In the genomic region with DNA sequence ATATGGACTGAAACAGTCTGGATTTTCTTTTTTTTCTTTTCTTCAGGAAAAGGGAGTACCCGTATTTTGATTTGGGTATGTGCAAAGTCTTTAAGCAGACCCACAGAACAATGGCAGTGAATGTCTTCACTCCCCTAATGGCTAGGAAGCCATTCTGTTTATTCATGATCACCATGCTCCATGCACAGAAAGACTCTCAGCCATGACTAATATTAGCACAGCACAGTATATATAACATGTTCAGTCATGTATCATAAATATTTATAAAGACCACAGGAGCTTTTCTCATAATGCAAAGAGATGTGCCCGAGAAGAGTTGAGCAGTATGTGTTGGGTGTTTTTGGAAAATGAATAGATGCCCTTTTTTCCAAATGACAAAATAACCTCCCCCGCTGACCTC, we compare ENCODE assay signal across 17 cellular contexts.
A peak's percentile ranks its signal among the peaks of the same experiment; 100 is the strongest.
DNase-seq lines count a peak whose midpoint lies in the region; ATAC-seq and TF ChIP-seq lines count a peak whose summit lies in the region.
"Had no signal": no experiment of that assay in that cellular context is flagged by ENCODE, and none has a peak within 500 bp of the region (broad histone marks: within the 10 kb centered on the region; RNA-seq: fewer than 3 reads in every experiment).

No MANE protein-coding gene starts in this region.

- no peak for DNase-seq in central memory CD8-positive, alpha-beta T cell (ENCODE audit: low spot score in 2 of 2)
- no peak for DNase-seq in natural killer cell treated with Interleukin-12 subunit alpha and Interleukin-12 subunit beta and Interleukin-15 and Interleukin-18, amount 100 ng/mL, for 72 hours (ENCODE audit: low spot score)
- no peak for DNase-seq in GM23338 (ENCODE audit: low spot score)
- no peak for DNase-seq in progenitor cell of endocrine pancreas (ENCODE audit: low spot score, unreplicated experiment)
- DNase-seq: DND-41, NCI-H1694, NCI-H2081 treated with DMSO at 0.1 percent for 48 hours, NCI-H2171 treated with DMSO at 0.1 percent for 48 hours, NCI-H524 treated with DMSO at 0.1 percent for 48 hours, NCI-H82 had no signal

- TF ChIP-seq CTCF in Loucy (conservative IDR thresholded peaks at IDR 0.05; ENCODE audit: low read length) (no peak), GM23338 (conservative IDR thresholded peaks at IDR 0.05; ENCODE audit: low read depth in 2 of 2) (no peak), progenitor cell of endocrine pancreas (IDR thresholded peaks at IDR 0.05; ENCODE audit: unreplicated experiment) (no peak)

- H3K27ac Mint-ChIP-seq in central memory CD8-positive, alpha-beta T cell (ENCODE audit: low read depth) = peak overlapping the region; percentile 13
- no peak overlapping the region for H3K27ac Mint-ChIP-seq in natural killer cell treated with Interleukin-12 subunit alpha and Interleukin-12 subunit beta and Interleukin-15 and Interleukin-18, amount 100 ng/mL, for 72 hours
- H3K27ac Mint-ChIP-seq in GM23338 (no peak overlapping the region), progenitor cell of endocrine pancreas (no peak overlapping the region)

- no peak overlapping the region for H2AFZ ChIP-seq in Loucy (ENCODE audit: low read length)
- no peak overlapping the region for H2AFZ ChIP-seq in GM23338

- H3K36me3 Mint-ChIP-seq in central memory CD8-positive, alpha-beta T cell (ENCODE audit: insufficient read depth) = peaks cover 6% of the 10 kb centered on the region
- peaks cover 26% of the 10 kb centered on the region for H3K36me3 Mint-ChIP-seq in natural killer cell treated with Interleukin-12 subunit alpha and Interleukin-12 subunit beta and Interleukin-15 and Interleukin-18, amount 100 ng/mL, for 72 hours
- H3K36me3 Mint-ChIP-seq in GM23338 (ENCODE audit: low read depth) (peaks cover 10% of the 10 kb centered on the region; the same call in 2 of the 3 replicates), progenitor cell of endocrine pancreas (ENCODE audit: insufficient read depth) (peaks cover 1% of the 10 kb centered on the region)

- H3K4me1 ChIP-seq in BLaER1 (peaks cover 18% of the 10 kb centered on the region), Loucy (ENCODE audit: insufficient read depth, low read length, poor library complexity, severe bottlenecking) (peaks cover 12% of the 10 kb centered on the region), GM23338 (ENCODE audit: insufficient read depth) (no peaks in the 10 kb centered on the region)

- H3K9me3 Mint-ChIP-seq in central memory CD8-positive, alpha-beta T cell = peaks cover 1% of the 10 kb centered on the region
- H3K9me3 Mint-ChIP-seq in natural killer cell treated with Interleukin-12 subunit alpha and Interleukin-12 subunit beta and Interleukin-15 and Interleukin-18, amount 100 ng/mL, for 72 hours = no peaks in the 10 kb centered on the region
- H3K9me3 Mint-ChIP-seq in GM23338 = peaks cover 10% of the 10 kb centered on the region
- peaks cover 11% of the 10 kb centered on the region for H3K9me3 Mint-ChIP-seq in progenitor cell of endocrine pancreas (ENCODE audit: low read depth)

- peaks cover 18% of the 10 kb centered on the region for H3K9me3 ChIP-seq in BLaER1
- H3K9me3 ChIP-seq in Loucy (ENCODE audit: insufficient read depth, low read depth, low read length) = no peaks in the 10 kb centered on the region
- H3K9me3 ChIP-seq: SJSA1 had no signal

- H3K9ac ChIP-seq in BLaER1 = no peak overlapping the region
- no peak overlapping the region for H3K9ac ChIP-seq in Loucy (ENCODE audit: low read depth, low read length, poor library complexity, severe bottlenecking)
- H3K9ac ChIP-seq: KMS-11 had no signal

- H3K36me3 ChIP-seq in BLaER1 = no peaks in the 10 kb centered on the region
- H3K36me3 ChIP-seq in Loucy (ENCODE audit: insufficient read depth, low read length) = no peaks in the 10 kb centered on the region
- H3K36me3 ChIP-seq in GM23338 (ENCODE audit: insufficient read depth) = no peaks in the 10 kb centered on the region
- H3K36me3 ChIP-seq: SJSA1 had no signal

- H3K9me2 ChIP-seq in Loucy (replicated peaks; ENCODE audit: low read depth, low read length) = no peaks in the 10 kb centered on the region
- H3K9me2 ChIP-seq in GM23338 (ENCODE audit: insufficient read depth) = peaks cover 5% of the 10 kb centered on the region; the same call in 1 of the 2 replicates

- no peak overlapping the region for H3K4me3 ChIP-seq in BLaER1
- H3K4me3 ChIP-seq in Loucy (ENCODE audit: low read length, poor library complexity, severe bottlenecking) = no peak overlapping the region
- no peak overlapping the region for H3K4me3 ChIP-seq in GM23338
- H3K4me3 ChIP-seq: SJSA1 had no signal

- H3F3A ChIP-seq in Loucy (ENCODE audit: low read depth) (no peaks in the 10 kb centered on the region), GM23338 (replicated peaks; ENCODE audit: low read depth) (no peaks in the 10 kb centered on the region)

- no peak for ATAC-seq in central memory CD8-positive, alpha-beta T cell (replicated peaks; ENCODE audit: extremely low read depth, poor library complexity, severe bottlenecking)
- no peak for ATAC-seq in natural killer cell treated with Interleukin-12 subunit alpha and Interleukin-12 subunit beta and Interleukin-15 and Interleukin-18, amount 100 ng/mL, for 72 hours
- no peak for ATAC-seq in GM21528 (IDR thresholded peaks at IDR 0.05; ENCODE audit: low FRiP score, unreplicated experiment)
- ATAC-seq in GM23338 = no peak
- ATAC-seq in GM19035 (IDR thresholded peaks at IDR 0.05; ENCODE audit: unreplicated experiment) = no peak
- ATAC-seq: Panc1 had no signal

- no peak overlapping the region for H3K27ac ChIP-seq in BLaER1
- H3K27ac ChIP-seq in GM23338 (ENCODE audit: low read depth) = no peak overlapping the region
- H3K27ac ChIP-seq: KMS-11, SJSA1 had no signal

- peak overlapping the region; percentile 38 for H3K4me3 Mint-ChIP-seq in central memory CD8-positive, alpha-beta T cell
- H3K4me3 Mint-ChIP-seq in natural killer cell treated with Interleukin-12 subunit alpha and Interleukin-12 subunit beta and Interleukin-15 and Interleukin-18, amount 100 ng/mL, for 72 hours = peak overlapping the region; percentile 4
- no peak overlapping the region for H3K4me3 Mint-ChIP-seq in GM23338
- no peak overlapping the region for H3K4me3 Mint-ChIP-seq in progenitor cell of endocrine pancreas (ENCODE audit: low read depth)

- H3K4me1 Mint-ChIP-seq in central memory CD8-positive, alpha-beta T cell = peaks cover 16% of the 10 kb centered on the region
- peaks cover 24 to 31% of the 10 kb centered on the region in 2 donors for H3K4me1 Mint-ChIP-seq in natural killer cell treated with Interleukin-12 subunit alpha and Interleukin-12 subunit beta and Interleukin-15 and Interleukin-18, amount 100 ng/mL, for 72 hours (ENCODE audit: low read depth in 2 of 2)
- H3K4me1 Mint-ChIP-seq in GM23338 (peaks cover 10% of the 10 kb centered on the region), progenitor cell of endocrine pancreas (ENCODE audit: low read depth) (peaks cover 2% of the 10 kb centered on the region)

- no peaks in the 10 kb centered on the region for H3K79me2 ChIP-seq in Loucy (ENCODE audit: insufficient read depth, low read length)
- H3K79me2 ChIP-seq in GM23338 (replicated peaks; ENCODE audit: insufficient read depth) = no peaks in the 10 kb centered on the region

- H3K27me3 ChIP-seq in BLaER1 = peaks cover 82% of the 10 kb centered on the region
- H3K27me3 ChIP-seq in Loucy (ENCODE audit: insufficient read depth, low read length, poor library complexity, severe bottlenecking) = peaks cover 81% of the 10 kb centered on the region
- H3K27me3 ChIP-seq in GM23338 (ENCODE audit: insufficient read depth) = no peaks in the 10 kb centered on the region
- H3K27me3 ChIP-seq: SJSA1 had no signal

- H3K27me3 Mint-ChIP-seq in central memory CD8-positive, alpha-beta T cell = peaks cover 72% of the 10 kb centered on the region
- peaks cover 42 to 65% of the 10 kb centered on the region in 2 donors for H3K27me3 Mint-ChIP-seq in natural killer cell treated with Interleukin-12 subunit alpha and Interleukin-12 subunit beta and Interleukin-15 and Interleukin-18, amount 100 ng/mL, for 72 hours
- H3K27me3 Mint-ChIP-seq in GM23338 (ENCODE audit: insufficient read depth, low read depth, poor library complexity) (no peaks in the 10 kb centered on the region), progenitor cell of endocrine pancreas (peaks cover 17% of the 10 kb centered on the region)

- H3K4me2 ChIP-seq in BLaER1 (peak overlapping the region; percentile 83), Loucy (ENCODE audit: low read depth, low read length, poor library complexity, severe bottlenecking) (peak overlapping the region; percentile 44), GM23338 (no peak overlapping the region)
- H3K4me2 ChIP-seq: KMS-11 had no signal

- H4K20me1 ChIP-seq in BLaER1 (peaks cover 41% of the 10 kb centered on the region), Loucy (ENCODE audit: insufficient read depth, low read length, poor library complexity, severe bottlenecking) (peaks cover 7% of the 10 kb centered on the region), GM23338 (replicated peaks; ENCODE audit: insufficient read depth) (no peaks in the 10 kb centered on the region)

TF ChIP-seq in GM23338, 12 proteins besides CTCF, POLR2A, EP300 and RAD21 (continues in another document):
- TF ChIP-seq EZH2 (IDR thresholded peaks at IDR 0.05; ENCODE audit: low read depth, unreplicated experiment) = no peak
- no peak for TF ChIP-seq EZH2phosphoT487 (IDR thresholded peaks at IDR 0.05; ENCODE audit: unreplicated experiment)

Comparison
In these comparisons a context has a peak if more than half of its experiments do, and no peak if none do; other contexts are left out.
1. H3K4me3 Mint-ChIP-seq: peak in central memory CD8-positive, alpha-beta T cell (single experiment) and natural killer cell treated with Interleukin-12 subunit alpha and Interleukin-12 subunit beta and Interleukin-15 and Interleukin-18, amount 100 ng/mL, for 72 hours (single experiment); none in GM23338 (single experiment) and progenitor cell of endocrine pancreas (single experiment).